ENCODE assay signal across 2 cellular contexts in the genomic region with DNA sequence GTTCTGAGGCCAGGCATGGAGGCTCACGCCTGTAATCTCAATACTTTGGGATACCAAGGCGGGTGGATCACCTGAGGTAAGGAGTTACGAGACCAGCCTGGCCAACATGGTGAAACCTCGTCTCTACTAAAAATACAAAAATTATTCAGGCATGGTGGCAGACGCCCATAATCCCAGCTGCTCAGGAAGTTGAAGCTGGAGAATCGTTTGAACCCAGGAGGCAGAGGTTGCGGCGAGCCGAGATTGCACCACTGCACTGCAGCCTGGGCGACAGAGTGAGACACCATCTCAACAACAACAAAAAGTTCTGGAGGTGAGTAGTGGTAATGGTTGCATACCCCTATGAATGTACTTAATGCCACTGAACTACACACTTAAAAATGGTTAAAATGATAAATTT.
TF ChIP-seq lines count a peak whose summit lies in the region.

No MANE protein-coding gene starts in this region.

TF ChIP-seq in HEK293, 187 proteins besides CTCF, POLR2A, EP300 and RAD21 (continued from another document):
- TF ChIP-seq ZNF335 (tag by site-specific recombination; conservative IDR thresholded peaks at IDR 0.05) (peak; percentile 52; the same call in 1 of the 2 replicates), TCF7L2 (IDR thresholded peaks at IDR 0.05; ENCODE audit: borderline replicate concordance, low read depth, low read length) (no peak)

TF ChIP-seq in endothelial cell of umbilical vein, 7 proteins besides CTCF, POLR2A, EP300 and RAD21:
- TF ChIP-seq GATA2 (IDR thresholded peaks at IDR 0.05; ENCODE audit: insufficient read depth, insufficient read length, low read depth, low read length) (no peak), MYC (IDR thresholded peaks at IDR 0.05; ENCODE audit: low read depth, low read length) (no peak), POLR2AphosphoS5 (IDR thresholded peaks at IDR 0.05; ENCODE audit: insufficient read depth, low read depth, low read length) (no peak), EZH2 (IDR thresholded peaks at IDR 0.05; ENCODE audit: borderline replicate concordance, low read depth, low read length, severe bottlenecking) (no peak), FOS (IDR thresholded peaks at IDR 0.05; ENCODE audit: borderline replicate concordance, insufficient read depth, low read length) (no peak), JUN (IDR thresholded peaks at IDR 0.05; ENCODE audit: borderline replicate concordance, insufficient read depth, insufficient read length, low read depth) (no peak)
- TF ChIP-seq, protein P1, sequence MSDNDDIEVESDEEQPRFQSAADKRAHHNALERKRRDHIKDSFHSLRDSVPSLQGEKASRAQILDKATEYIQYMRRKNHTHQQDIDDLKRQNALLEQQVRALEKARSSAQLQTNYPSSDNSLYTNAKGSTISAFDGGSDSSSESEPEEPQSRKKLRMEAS (IDR thresholded peaks at IDR 0.05; ENCODE audit: insufficient read depth, insufficient read length): no peak
